Comparison of ENCODE assay signal across 8 cellular contexts in genomic region chr17:7405882-7406825, GRCh38. TPM values are rescaled to one million over a fixed set of nuclear protein-coding genes. Genes with fewer than 3 reads are reported as not detected.
DNase-seq lines count a peak whose midpoint lies in the region; ATAC-seq and TF ChIP-seq lines count a peak whose summit lies in the region.

No MANE protein-coding gene starts in this region.

- H3K9me3 ChIP-seq in HUES6 (ENCODE audit: control insufficient read depth, insufficient read depth, low read depth, low read length): no peaks in the 10 kb centered on the region

- H3K9me3 Mint-ChIP-seq in central memory CD8-positive, alpha-beta T cell: no peaks in the 10 kb centered on the region
- H3K9me3 Mint-ChIP-seq in natural killer cell treated with Interleukin-12 subunit alpha and Interleukin-12 subunit beta and Interleukin-15 and Interleukin-18, amount 100 ng/mL, for 72 hours: no peaks in the 10 kb centered on the region

- H3K9ac ChIP-seq in HUES6 (ENCODE audit: low read length): peak overlapping the region; percentile 70

- H3K4me3 Mint-ChIP-seq in central memory CD8-positive, alpha-beta T cell: peak overlapping the region; percentile 93
- H3K4me3 Mint-ChIP-seq in natural killer cell treated with Interleukin-12 subunit alpha and Interleukin-12 subunit beta and Interleukin-15 and Interleukin-18, amount 100 ng/mL, for 72 hours: peak overlapping the region; percentile 60

- H3K4me3 ChIP-seq in AG10803 (ENCODE audit: low read length) (peak overlapping the region; percentile 80), HUES6 (ENCODE audit: low read depth, low read length) (peak overlapping the region; percentile 75)

- peaks cover 4% of the 10 kb centered on the region; the same call in 1 of the 2 replicates for H3K27me3 ChIP-seq in HUES6 (ENCODE audit: control insufficient read depth, insufficient read depth, low read length)

- DNase-seq in AG10803 (ENCODE audit: low read depth): no peak
- DNase-seq in central memory CD8-positive, alpha-beta T cell (ENCODE audit: low spot score in 2 of 2): no peak
- no peak for DNase-seq in natural killer cell treated with Interleukin-12 subunit alpha and Interleukin-12 subunit beta and Interleukin-15 and Interleukin-18, amount 100 ng/mL, for 72 hours (ENCODE audit: low spot score)

- ATAC-seq in central memory CD8-positive, alpha-beta T cell (replicated peaks; ENCODE audit: extremely low read depth, poor library complexity, severe bottlenecking): no peak
- ATAC-seq in natural killer cell treated with Interleukin-12 subunit alpha and Interleukin-12 subunit beta and Interleukin-15 and Interleukin-18, amount 100 ng/mL, for 72 hours: no peak
- no peak for ATAC-seq in GM21381 (IDR thresholded peaks at IDR 0.05; ENCODE audit: unreplicated experiment)
- no peak for ATAC-seq in HG03565 (IDR thresholded peaks at IDR 0.05; ENCODE audit: unreplicated experiment)
- ATAC-seq in GM19328 (IDR thresholded peaks at IDR 0.05; ENCODE audit: unreplicated experiment): no peak
- no peak for ATAC-seq in GM18520 (IDR thresholded peaks at IDR 0.05; ENCODE audit: unreplicated experiment)

- peaks cover 29% of the 10 kb centered on the region for H3K36me3 ChIP-seq in HUES6 (ENCODE audit: control insufficient read depth, insufficient read depth, low read length)

- H3K27ac ChIP-seq in HUES6 (ENCODE audit: low read depth, low read length): no peak overlapping the region

- no peak for TF ChIP-seq CTCF in AG10803 (conservative IDR thresholded peaks at IDR 0.05; ENCODE audit: low read length)

- H3K27ac Mint-ChIP-seq in central memory CD8-positive, alpha-beta T cell (ENCODE audit: low read depth): no peak overlapping the region
- H3K27ac Mint-ChIP-seq in natural killer cell treated with Interleukin-12 subunit alpha and Interleukin-12 subunit beta and Interleukin-15 and Interleukin-18, amount 100 ng/mL, for 72 hours: peak overlapping the region; percentile 27 to 45

- peaks cover 5% of the 10 kb centered on the region for H3K36me3 Mint-ChIP-seq in central memory CD8-positive, alpha-beta T cell (ENCODE audit: insufficient read depth)
- no peaks in the 10 kb centered on the region for H3K36me3 Mint-ChIP-seq in natural killer cell treated with Interleukin-12 subunit alpha and Interleukin-12 subunit beta and Interleukin-15 and Interleukin-18, amount 100 ng/mL, for 72 hours

- H3K4me1 Mint-ChIP-seq in central memory CD8-positive, alpha-beta T cell: peaks cover 19% of the 10 kb centered on the region
- peaks cover 13 to 21% of the 10 kb centered on the region in 2 donors for H3K4me1 Mint-ChIP-seq in natural killer cell treated with Interleukin-12 subunit alpha and Interleukin-12 subunit beta and Interleukin-15 and Interleukin-18, amount 100 ng/mL, for 72 hours (ENCODE audit: low read depth in 2 of 2)

- peaks cover 21% of the 10 kb centered on the region for H3K4me1 ChIP-seq in HUES6 (ENCODE audit: control insufficient read depth, insufficient read depth, low read length)

- no peaks in the 10 kb centered on the region for H3K27me3 Mint-ChIP-seq in central memory CD8-positive, alpha-beta T cell
- H3K27me3 Mint-ChIP-seq in natural killer cell treated with Interleukin-12 subunit alpha and Interleukin-12 subunit beta and Interleukin-15 and Interleukin-18, amount 100 ng/mL, for 72 hours: peaks cover 8 to 23% of the 10 kb centered on the region in 2 donors

RNA-seq across cellular contexts. Expression of gene NLGN2, which starts 1.5 kb away (rescaled TPM):
- total RNA-seq in natural killer cell treated with Interleukin-12 subunit alpha and Interleukin-12 subunit beta and Interleukin-15 and Interleukin-18, amount 100 ng/mL, for 72 hours: 1 to 10 TPM; 2.3 to 7.7 TPM

RNA-seq across cellular contexts. Expression of gene TMEM256, which starts 2.3 kb away (rescaled TPM):
- total RNA-seq in natural killer cell treated with Interleukin-12 subunit alpha and Interleukin-12 subunit beta and Interleukin-15 and Interleukin-18, amount 100 ng/mL, for 72 hours: 10 to 100 TPM; 40.1 to 51.1 TPM

RNA-seq across cellular contexts. Expression of gene PLSCR3, which starts 11.8 kb away (rescaled TPM):
- 10 to 100 TPM; 32.2 to 48.4 TPM for total RNA-seq in natural killer cell treated with Interleukin-12 subunit alpha and Interleukin-12 subunit beta and Interleukin-15 and Interleukin-18, amount 100 ng/mL, for 72 hours

RNA-seq across cellular contexts. Expression of gene SPEM1, which starts 14.0 kb away (rescaled TPM):
- total RNA-seq in natural killer cell treated with Interleukin-12 subunit alpha and Interleukin-12 subunit beta and Interleukin-15 and Interleukin-18, amount 100 ng/mL, for 72 hours: not detected

RNA-seq across cellular contexts. Expression of gene SPEM2, which starts 19.3 kb away (rescaled TPM):
- total RNA-seq in natural killer cell treated with Interleukin-12 subunit alpha and Interleukin-12 subunit beta and Interleukin-15 and Interleukin-18, amount 100 ng/mL, for 72 hours: not detected
